1 cellular context compared by ENCODE assay signal in the genomic region with DNA sequence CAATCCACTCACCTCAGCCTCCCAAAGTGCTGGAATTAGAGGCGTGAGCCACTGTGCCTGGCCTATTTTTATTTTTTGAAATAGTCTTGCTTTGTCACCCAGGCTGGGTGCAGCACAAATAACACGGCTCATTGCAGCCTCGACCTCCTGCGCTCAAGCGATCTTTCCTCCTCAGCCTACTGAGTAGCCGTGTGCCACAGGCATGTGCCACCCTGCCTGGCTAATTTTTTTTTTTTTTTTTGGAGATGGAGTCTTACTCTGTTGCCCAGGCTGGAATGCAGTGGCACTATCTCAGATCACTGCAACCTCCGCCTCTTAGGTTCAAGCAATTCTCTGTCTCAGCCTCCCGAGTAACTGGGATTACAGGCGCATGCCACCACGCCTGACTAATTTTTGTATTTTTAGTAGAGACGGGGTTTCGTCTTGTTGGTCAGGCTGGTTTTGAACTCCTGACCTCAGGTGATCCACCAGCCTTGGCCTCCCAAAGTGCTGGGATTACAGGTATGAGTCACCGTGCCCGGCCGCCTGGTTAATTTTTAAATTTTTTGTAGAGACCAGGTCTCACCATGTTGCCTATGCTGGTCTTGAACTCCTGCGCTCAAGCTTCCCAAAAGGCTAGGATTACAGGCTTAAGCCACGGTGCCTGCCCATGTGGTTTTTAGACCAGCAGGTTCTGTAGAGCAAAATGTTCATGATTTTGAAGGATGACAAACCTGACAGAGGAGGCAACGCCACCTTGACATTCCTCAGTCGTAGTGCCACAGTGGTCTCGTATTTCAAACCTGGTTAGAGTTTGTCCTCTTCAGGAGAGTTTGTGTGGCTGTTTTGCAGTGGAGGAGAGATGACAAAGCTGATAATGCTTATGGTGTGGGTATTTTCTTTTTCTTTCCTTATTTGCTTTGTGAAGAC.
TF ChIP-seq lines count a peak whose summit lies in the region.
"Not testable (repeated sequence)": the region's sequence is repeated elsewhere in the genome, so short reads cannot be mapped to it uniquely, and the experiment has no call there.

No MANE protein-coding gene starts in this region.

TF ChIP-seq in HepG2, 621 proteins besides CTCF, POLR2A, EP300 and RAD21 (continued from another document):
- peak; percentile 31; the same call in 1 of the 2 replicates for TF ChIP-seq GABPB1 (CRISPR knock-in tag; IDR thresholded peaks at IDR 0.05)
- TF ChIP-seq, protein P1, sequence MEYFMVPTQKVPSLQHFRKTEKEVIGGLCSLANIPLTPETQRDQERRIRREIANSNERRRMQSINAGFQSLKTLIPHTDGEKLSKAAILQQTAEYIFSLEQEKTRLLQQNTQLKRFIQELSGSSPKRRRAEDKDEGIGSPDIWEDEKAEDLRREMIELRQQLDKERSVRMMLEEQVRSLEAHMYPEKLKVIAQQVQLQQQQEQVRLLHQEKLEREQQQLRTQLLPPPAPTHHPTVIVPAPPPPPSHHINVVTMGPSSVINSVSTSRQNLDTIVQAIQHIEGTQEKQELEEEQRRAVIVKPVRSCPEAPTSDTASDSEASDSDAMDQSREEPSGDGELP (IDR thresholded peaks at IDR 0.05; ENCODE audit: borderline replicate concordance, low read depth) = peak; percentile 56; the same call in 1 of the 2 replicates
- 0 out of 2 replicates have a peak, but pooled peaks have one; percentile 28 for TF ChIP-seq GTF3A (CRISPR knock-in tag; conservative IDR thresholded peaks at IDR 0.05)
- TF ChIP-seq NR2F1 (CRISPR knock-in tag; IDR thresholded peaks at IDR 0.05) = peak in 1 of 2 experiments; percentile 34; a peak in 1 of 4 replicates
- TF ChIP-seq, protein P2, sequence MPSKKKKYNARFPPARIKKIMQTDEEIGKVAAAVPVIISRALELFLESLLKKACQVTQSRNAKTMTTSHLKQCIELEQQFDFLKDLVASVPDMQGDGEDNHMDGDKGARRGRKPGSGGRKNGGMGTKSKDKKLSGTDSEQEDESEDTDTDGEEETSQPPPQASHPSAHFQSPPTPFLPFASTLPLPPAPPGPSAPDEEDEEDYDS (CRISPR knock-in tag; IDR thresholded peaks at IDR 0.05) = peak; percentile 46; the same call in 1 of the 2 replicates
- TF ChIP-seq DPF2 (CRISPR knock-in tag; IDR thresholded peaks at IDR 0.05; ENCODE audit: borderline replicate concordance, low read depth) = peak; percentile 71
- TF ChIP-seq ZNF605 (CRISPR knock-in tag; IDR thresholded peaks at IDR 0.05) = peak; percentile 5; the same call in 1 of the 2 replicates
- TF ChIP-seq ZNF547 (CRISPR knock-in tag; IDR thresholded peaks at IDR 0.05) = peak; percentile 10; the same call in 1 of the 2 replicates
- TF ChIP-seq NCOA2 (CRISPR knock-in tag; IDR thresholded peaks at IDR 0.05) = peak; percentile 45
- peak; percentile 57; the same call in 1 of the 2 replicates for TF ChIP-seq TBX2 (CRISPR knock-in tag; IDR thresholded peaks at IDR 0.05; ENCODE audit: borderline replicate concordance)
- TF ChIP-seq, protein P3, sequence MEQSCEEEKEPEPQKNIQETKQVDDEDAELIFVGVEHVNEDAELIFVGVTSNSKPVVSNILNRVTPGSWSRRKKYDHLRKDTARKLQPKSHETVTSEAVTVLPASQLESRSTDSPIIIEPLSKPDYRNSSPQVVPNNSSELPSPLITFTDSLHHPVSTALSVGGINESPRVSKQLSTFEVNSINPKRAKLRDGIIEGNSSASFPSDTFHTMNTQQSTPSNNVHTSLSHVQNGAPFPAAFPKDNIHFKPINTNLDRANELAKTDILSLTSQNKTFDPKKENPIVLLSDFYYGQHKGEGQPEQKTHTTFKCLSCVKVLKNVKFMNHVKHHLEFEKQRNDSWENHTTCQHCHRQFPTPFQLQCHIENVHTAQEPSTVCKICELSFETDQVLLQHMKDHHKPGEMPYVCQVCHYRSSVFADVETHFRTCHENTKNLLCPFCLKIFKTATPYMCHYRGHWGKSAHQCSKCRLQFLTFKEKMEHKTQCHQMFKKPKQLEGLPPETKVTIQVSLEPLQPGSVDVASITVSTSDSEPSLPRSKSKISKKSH (CRISPR knock-in tag; IDR thresholded peaks at IDR 0.05; ENCODE audit: borderline replicate concordance) = peak; percentile 70
- TF ChIP-seq ZNF468 (CRISPR knock-in tag; IDR thresholded peaks at IDR 0.05) = 0 out of 2 replicates have a peak, but pooled peaks have one; percentile 63
- peak; percentile 83 for TF ChIP-seq RXRB (CRISPR knock-in tag; IDR thresholded peaks at IDR 0.05; ENCODE audit: borderline replicate concordance)
- TF ChIP-seq PHF8 (CRISPR knock-in tag; IDR thresholded peaks at IDR 0.05) = peak; percentile 17; the same call in 1 of the 2 replicates
- peak; percentile 29; the same call in 1 of the 2 replicates for TF ChIP-seq HOXA3 (CRISPR knock-in tag; IDR thresholded peaks at IDR 0.05)
- TF ChIP-seq, protein P4, sequence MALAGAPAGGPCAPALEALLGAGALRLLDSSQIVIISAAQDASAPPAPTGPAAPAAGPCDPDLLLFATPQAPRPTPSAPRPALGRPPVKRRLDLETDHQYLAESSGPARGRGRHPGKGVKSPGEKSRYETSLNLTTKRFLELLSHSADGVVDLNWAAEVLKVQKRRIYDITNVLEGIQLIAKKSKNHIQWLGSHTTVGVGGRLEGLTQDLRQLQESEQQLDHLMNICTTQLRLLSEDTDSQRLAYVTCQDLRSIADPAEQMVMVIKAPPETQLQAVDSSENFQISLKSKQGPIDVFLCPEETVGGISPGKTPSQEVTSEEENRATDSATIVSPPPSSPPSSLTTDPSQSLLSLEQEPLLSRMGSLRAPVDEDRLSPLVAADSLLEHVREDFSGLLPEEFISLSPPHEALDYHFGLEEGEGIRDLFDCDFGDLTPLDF (CRISPR knock-in tag; IDR thresholded peaks at IDR 0.05) = 0 out of 2 replicates have a peak, but pooled peaks have one; percentile 25
- TF ChIP-seq, protein P5, sequence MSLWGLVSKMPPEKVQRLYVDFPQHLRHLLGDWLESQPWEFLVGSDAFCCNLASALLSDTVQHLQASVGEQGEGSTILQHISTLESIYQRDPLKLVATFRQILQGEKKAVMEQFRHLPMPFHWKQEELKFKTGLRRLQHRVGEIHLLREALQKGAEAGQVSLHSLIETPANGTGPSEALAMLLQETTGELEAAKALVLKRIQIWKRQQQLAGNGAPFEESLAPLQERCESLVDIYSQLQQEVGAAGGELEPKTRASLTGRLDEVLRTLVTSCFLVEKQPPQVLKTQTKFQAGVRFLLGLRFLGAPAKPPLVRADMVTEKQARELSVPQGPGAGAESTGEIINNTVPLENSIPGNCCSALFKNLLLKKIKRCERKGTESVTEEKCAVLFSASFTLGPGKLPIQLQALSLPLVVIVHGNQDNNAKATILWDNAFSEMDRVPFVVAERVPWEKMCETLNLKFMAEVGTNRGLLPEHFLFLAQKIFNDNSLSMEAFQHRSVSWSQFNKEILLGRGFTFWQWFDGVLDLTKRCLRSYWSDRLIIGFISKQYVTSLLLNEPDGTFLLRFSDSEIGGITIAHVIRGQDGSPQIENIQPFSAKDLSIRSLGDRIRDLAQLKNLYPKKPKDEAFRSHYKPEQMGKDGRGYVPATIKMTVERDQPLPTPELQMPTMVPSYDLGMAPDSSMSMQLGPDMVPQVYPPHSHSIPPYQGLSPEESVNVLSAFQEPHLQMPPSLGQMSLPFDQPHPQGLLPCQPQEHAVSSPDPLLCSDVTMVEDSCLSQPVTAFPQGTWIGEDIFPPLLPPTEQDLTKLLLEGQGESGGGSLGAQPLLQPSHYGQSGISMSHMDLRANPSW (CRISPR knock-in tag; IDR thresholded peaks at IDR 0.05; ENCODE audit: borderline replicate concordance) = peak; percentile 42; the same call in 1 of the 2 replicates
- TF ChIP-seq ZFP82 (CRISPR knock-in tag; IDR thresholded peaks at IDR 0.05; ENCODE audit: borderline replicate concordance) = peak; percentile 37; the same call in 1 of the 2 replicates
- TF ChIP-seq HMG20A (CRISPR knock-in tag; IDR thresholded peaks at IDR 0.05; ENCODE audit: borderline replicate concordance) = peak; percentile 41; the same call in 1 of the 2 replicates
- TF ChIP-seq TEAD3 (CRISPR knock-in tag; optimal IDR thresholded peaks at IDR 0.05; ENCODE audit: borderline replicate concordance) = peak; percentile 87
- TF ChIP-seq, protein P6, sequence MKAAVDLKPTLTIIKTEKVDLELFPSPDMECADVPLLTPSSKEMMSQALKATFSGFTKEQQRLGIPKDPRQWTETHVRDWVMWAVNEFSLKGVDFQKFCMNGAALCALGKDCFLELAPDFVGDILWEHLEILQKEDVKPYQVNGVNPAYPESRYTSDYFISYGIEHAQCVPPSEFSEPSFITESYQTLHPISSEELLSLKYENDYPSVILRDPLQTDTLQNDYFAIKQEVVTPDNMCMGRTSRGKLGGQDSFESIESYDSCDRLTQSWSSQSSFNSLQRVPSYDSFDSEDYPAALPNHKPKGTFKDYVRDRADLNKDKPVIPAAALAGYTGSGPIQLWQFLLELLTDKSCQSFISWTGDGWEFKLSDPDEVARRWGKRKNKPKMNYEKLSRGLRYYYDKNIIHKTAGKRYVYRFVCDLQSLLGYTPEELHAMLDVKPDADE (CRISPR knock-in tag; IDR thresholded peaks at IDR 0.05) = 0 out of 2 replicates have a peak, but pooled peaks have one; percentile 22
- peak; percentile 86 for TF ChIP-seq ZNF331 (CRISPR knock-in tag; IDR thresholded peaks at IDR 0.05)
- TF ChIP-seq MED8 (CRISPR knock-in tag; IDR thresholded peaks at IDR 0.05; ENCODE audit: insufficient replicate concordance) = peak; percentile 33
- TF ChIP-seq SOX13 (IDR thresholded peaks at IDR 0.05) = not testable (repeated sequence)
- TF ChIP-seq SOX13 (CRISPR knock-in tag; conservative IDR thresholded peaks at IDR 0.05 in 1 of 2, IDR thresholded peaks at IDR 0.05 in 1 of 2) = peak in 1 of 2 experiments; percentile 79; a peak in 2 of 4 replicates
